Comparison of ENCODE assay signal across 11 cellular contexts in genomic region chr7:2032030-2032875, GRCh38.
DNase-seq lines count a peak whose midpoint lies in the region; ATAC-seq and TF ChIP-seq lines count a peak whose summit lies in the region.
"Had no signal": no experiment of that assay in that cellular context is flagged by ENCODE, and none has a peak within 500 bp of the region (broad histone marks: within the 10 kb centered on the region; RNA-seq: fewer than 3 reads in every experiment).

No MANE protein-coding gene starts in this region.

- intact Hi-C loops in Calu3 (cut with micrococcal nuclease; ENCODE audit: unreplicated experiment): no loop called here

- peak; percentile 58 for DNase-seq in DMS79 treated with DMSO at 0.1 percent for 48 hours (lab: John Stamatoyannopoulos, UW)
- DNase-seq in NT2/D1 (ENCODE audit: low read depth, low spot score): peak; percentile 38
- peak; percentile 7 for DNase-seq in epithelial cell of proximal tubule (ENCODE audit: low read depth)
- no peak for DNase-seq in neural progenitor cell (ENCODE audit: low spot score)
- DNase-seq in SIG-M5 (lab: John Stamatoyannopoulos, UW): no peak
- no peak for DNase-seq in Calu3
- DNase-seq: mesenchymal stem cell, NCI-H524 had no signal

- H3K27ac Mint-ChIP-seq in neural progenitor cell (peak overlapping the region; percentile 90), Calu3 (ENCODE audit: unreplicated experiment) (no peak overlapping the region)

- H4K20me1 ChIP-seq in neural progenitor cell (ENCODE audit: low read depth): no peaks in the 10 kb centered on the region

- H3K27me3 Mint-ChIP-seq in neural progenitor cell (ENCODE audit: insufficient read depth, low read depth) (peaks cover 4% of the 10 kb centered on the region), Calu3 (ENCODE audit: unreplicated experiment) (no peaks in the 10 kb centered on the region)

- H3K4me3 Mint-ChIP-seq in neural progenitor cell (no peak overlapping the region), Calu3 (ENCODE audit: low read depth, unreplicated experiment) (no peak overlapping the region)

- no peak overlapping the region for H3K4me2 ChIP-seq in neural progenitor cell
- H3K4me2 ChIP-seq: KMS-11 had no signal

- H3K4me3 ChIP-seq in NT2/D1 (ENCODE audit: insufficient read length, low read depth) (no peak overlapping the region), epithelial cell of proximal tubule (ENCODE audit: low read depth, low read length) (no peak overlapping the region), neural progenitor cell (no peak overlapping the region)

- no peak for TF ChIP-seq CTCF in epithelial cell of proximal tubule (conservative IDR thresholded peaks at IDR 0.05; ENCODE audit: low read depth, low read length)
- no peak for TF ChIP-seq CTCF in neural progenitor cell (IDR thresholded peaks at IDR 0.05)
- TF ChIP-seq CTCF in Calu3 (IDR thresholded peaks at IDR 0.05; ENCODE audit: unreplicated experiment): no peak

- peak overlapping the region; percentile 29 for H3K27ac ChIP-seq in neural progenitor cell
- H3K27ac ChIP-seq: KMS-11 had no signal

- H3K9me3 ChIP-seq in NT2/D1 (ENCODE audit: insufficient read depth, low read length) (peaks cover 9% of the 10 kb centered on the region), neural progenitor cell (ENCODE audit: low read depth) (no peaks in the 10 kb centered on the region)

- no peaks in the 10 kb centered on the region for H3K27me3 ChIP-seq in NT2/D1 (ENCODE audit: insufficient read depth, insufficient read length)
- H3K27me3 ChIP-seq in neural progenitor cell: no peaks in the 10 kb centered on the region

- no peak overlapping the region for H2AFZ ChIP-seq in neural progenitor cell (replicated peaks)

- H3K36me3 Mint-ChIP-seq in neural progenitor cell: peaks cover 19% of the 10 kb centered on the region
- no peaks in the 10 kb centered on the region for H3K36me3 Mint-ChIP-seq in Calu3 (ENCODE audit: insufficient read depth, unreplicated experiment)

- peaks cover 20% of the 10 kb centered on the region for H3K4me1 ChIP-seq in NT2/D1 (ENCODE audit: insufficient read depth, insufficient read length)
- peaks cover 4% of the 10 kb centered on the region for H3K4me1 ChIP-seq in neural progenitor cell

- peaks cover 17% of the 10 kb centered on the region for H3K9me3 Mint-ChIP-seq in neural progenitor cell
- peaks cover 12% of the 10 kb centered on the region for H3K9me3 Mint-ChIP-seq in Calu3 (ENCODE audit: low read depth, unreplicated experiment)

- H3K36me3 ChIP-seq in NT2/D1 (ENCODE audit: insufficient read depth, insufficient read length, low read length) (peaks cover 7% of the 10 kb centered on the region), neural progenitor cell (no peaks in the 10 kb centered on the region)

- peaks cover 26% of the 10 kb centered on the region for H3K4me1 Mint-ChIP-seq in neural progenitor cell
- no peaks in the 10 kb centered on the region for H3K4me1 Mint-ChIP-seq in Calu3 (ENCODE audit: low read depth, unreplicated experiment)

- ATAC-seq in GM21529 (IDR thresholded peaks at IDR 0.05; ENCODE audit: unreplicated experiment): no peak
- no peak for ATAC-seq in GM18858 (IDR thresholded peaks at IDR 0.05; ENCODE audit: unreplicated experiment)

- H3K79me2 ChIP-seq in neural progenitor cell (ENCODE audit: low read depth): peaks cover 5% of the 10 kb centered on the region

- H3K9ac ChIP-seq in NT2/D1 (ENCODE audit: insufficient read length, low read depth) (peak overlapping the region; percentile 56), neural progenitor cell (no peak overlapping the region)
- H3K9ac ChIP-seq: KMS-11 had no signal

- CTCF ChIA-PET in Calu3 (lab: Charles Lee): no interaction called here

- BruUV-seq in Calu3 (replicated peaks; lab: Mats Ljungman, UMichigan): no TSS peak

- H3F3A ChIP-seq in neural progenitor cell (ENCODE audit: low read depth): no peaks in the 10 kb centered on the region

Comparison
In these comparisons a context has a peak if more than half of its experiments do, and no peak if none do; other contexts are left out.
1. DNase-seq: peak in DMS79 treated with DMSO at 0.1 percent for 48 hours (single experiment), NT2/D1 (single experiment) and epithelial cell of proximal tubule (single experiment); none in neural progenitor cell (single experiment), SIG-M5 (single experiment) and Calu3 (single experiment).